21 cellular contexts compared by ENCODE assay signal in genomic region chr11:72927380-72927779, GRCh38.
DNase-seq lines count a peak whose midpoint lies in the region; ATAC-seq and TF ChIP-seq lines count a peak whose summit lies in the region.
"Had no signal": no experiment of that assay in that cellular context is flagged by ENCODE, and none has a peak within 500 bp of the region (broad histone marks: within the 10 kb centered on the region; RNA-seq: fewer than 3 reads in every experiment).

No MANE protein-coding gene starts in this region.

- peaks cover 21% of the 10 kb centered on the region for H3K4me1 Mint-ChIP-seq in CD14-positive monocyte
- H3K4me1 Mint-ChIP-seq in IgD-negative memory B cell, result peaks cover 26 to 36% (median 32%) of the 10 kb centered on the region in 3 donors
- peaks cover 4 to 18% (median 12%) of the 10 kb centered on the region in 7 donors for H3K4me1 Mint-ChIP-seq in naive thymus-derived CD4-positive, alpha-beta T cell

- intact Hi-C loops in CD14-positive monocyte (cut with micrococcal nuclease), result no loop called here
- intact Hi-C loops in naive thymus-derived CD4-positive, alpha-beta T cell (cut with micrococcal nuclease), result loop anchor here in 1 of 2 donors (10.0 kb wide), 1 partner anchor 107 kb away; no protein-coding TSS in a partner anchor
- intact Hi-C loops in spleen (cut with DNase I; ENCODE audit: low total_unique reads), result no loop called here
- intact Hi-C loops in head of caudate nucleus (cut with DNase I), result loop anchor here (10.0 kb wide), 1 partner anchor 217 kb away; the partner anchor contains the start of gene FCHSD2

- H3K4me3 Mint-ChIP-seq in CD14-positive monocyte, result no peak overlapping the region
- H3K4me3 Mint-ChIP-seq in IgD-negative memory B cell, result no peak overlapping the region
- H3K4me3 Mint-ChIP-seq in naive thymus-derived CD4-positive, alpha-beta T cell, result no peak overlapping the region
- H3K4me3 Mint-ChIP-seq: CD8-positive, alpha-beta memory T cell; GM23338 had no signal

- peaks cover 0 to 3% (median 0%) of the 10 kb centered on the region in 7 donors for H3K9me3 Mint-ChIP-seq in CD14-positive monocyte
- no peaks in the 10 kb centered on the region for H3K9me3 Mint-ChIP-seq in IgD-negative memory B cell
- H3K9me3 Mint-ChIP-seq in naive thymus-derived CD4-positive, alpha-beta T cell, result no peaks in the 10 kb centered on the region
- H3K9me3 Mint-ChIP-seq: CD8-positive, alpha-beta memory T cell; GM23338 had no signal

- no peaks in the 10 kb centered on the region for H3K27me3 ChIP-seq in naive thymus-derived CD4-positive, alpha-beta T cell (ENCODE audit: control insufficient read depth in 2 of 2, insufficient read depth in 2 of 2, low read length in 2 of 2)
- no peaks in the 10 kb centered on the region for H3K27me3 ChIP-seq in spleen (replicated peaks in 1 of 7)
- H3K27me3 ChIP-seq: BLaER1 had no signal

- H3K36me3 Mint-ChIP-seq in CD14-positive monocyte (peaks cover 15 to 24% of the 10 kb centered on the region in 2 donors), IgD-negative memory B cell (peaks cover 1% of the 10 kb centered on the region)
- peaks cover 0 to 7% (median 0%) of the 10 kb centered on the region in 5 donors for H3K36me3 Mint-ChIP-seq in naive thymus-derived CD4-positive, alpha-beta T cell

- no peaks in the 10 kb centered on the region for H3K36me3 ChIP-seq in naive thymus-derived CD4-positive, alpha-beta T cell (ENCODE audit: control insufficient read depth in 2 of 3, insufficient read depth in 3 of 3, low read length in 3 of 3)
- H3K36me3 ChIP-seq in spleen, result peaks cover 0 to 20% (median 0%) of the 10 kb centered on the region in 6 donors

- TF ChIP-seq CTCF in CD14-positive monocyte (IDR thresholded peaks at IDR 0.05) (no peak), spleen (IDR thresholded peaks at IDR 0.05 in 8 of 11, conservative IDR thresholded peaks at IDR 0.05 in 3 of 11) (no peak)

- no peak overlapping the region for H3K27ac ChIP-seq in naive thymus-derived CD4-positive, alpha-beta T cell (ENCODE audit: low read depth, low read length)
- H3K27ac ChIP-seq in spleen, result peak overlapping the region in 5 of 8 donors; percentile 1 to 67 (median 28)
- H3K27ac ChIP-seq: BLaER1, HL-60 had no signal

- no peak for DNase-seq in CD14-positive monocyte (ENCODE audit: low spot score)
- no peak for DNase-seq in naive thymus-derived CD4-positive, alpha-beta T cell
- no peak for DNase-seq in spleen
- no peak for DNase-seq in NCI-H1092 treated with DMSO at 0.1 percent for 48 hours (lab: John Stamatoyannopoulos, UW)
- DNase-seq in head of caudate nucleus, result no peak
- DNase-seq in activated CD8-positive, alpha-beta memory T cell treated with anti-CD3 and anti-CD28 coated beads, Interleukin-2, amount 50 U/mL, for 48 hours, result no peak
- DNase-seq: AML-193; CD8-positive, alpha-beta memory T cell; COR-L47; DMS 273 treated with DMSO at 0.1 percent for 48 hours; DMS53; DND-41; EL; HCEC 1CT had no signal

- H3K4me3 ChIP-seq in naive thymus-derived CD4-positive, alpha-beta T cell (ENCODE audit: low read length), result no peak overlapping the region
- no peak overlapping the region for H3K4me3 ChIP-seq in spleen
- H3K4me3 ChIP-seq: BLaER1, GM12878, GM23338, K562 had no signal

- CTCF ChIA-PET in naive thymus-derived CD4-positive, alpha-beta T cell (lab: Charles Lee), result interaction anchor here (0.7 to 5.3 kb wide), 2 partner anchors 114 to 251 kb away, joined by 3 to 75 read pairs; no protein-coding TSS in a partner anchor

- H3K4me1 ChIP-seq in naive thymus-derived CD4-positive, alpha-beta T cell (ENCODE audit: control insufficient read depth in 2 of 2, insufficient read depth in 2 of 2, low read length in 2 of 2), result no peaks in the 10 kb centered on the region
- peaks cover 0 to 79% (median 15%) of the 10 kb centered on the region in 6 donors for H3K4me1 ChIP-seq in spleen
- H3K4me1 ChIP-seq: BLaER1 had no signal

- POLR2A ChIA-PET in naive thymus-derived CD4-positive, alpha-beta T cell (lab: Charles Lee), result no interaction called here

- no peaks in the 10 kb centered on the region for H3K9me3 ChIP-seq in naive thymus-derived CD4-positive, alpha-beta T cell (ENCODE audit: control insufficient read depth in 2 of 3, low read length in 3 of 3)
- no peaks in the 10 kb centered on the region for H3K9me3 ChIP-seq in spleen
- H3K9me3 ChIP-seq: BLaER1 had no signal

- ATAC-seq in naive thymus-derived CD4-positive, alpha-beta T cell, result no peak
- ATAC-seq in GM18505 (IDR thresholded peaks at IDR 0.05; ENCODE audit: unreplicated experiment), result no peak
- ATAC-seq: GM12878, GM23338, K562 had no signal

- peak overlapping the region in 6 of 7 donors; percentile 10 to 77 (median 54) for H3K27ac Mint-ChIP-seq in CD14-positive monocyte
- peak overlapping the region; percentile 14 to 89 (median 32) for H3K27ac Mint-ChIP-seq in IgD-negative memory B cell
- H3K27ac Mint-ChIP-seq in naive thymus-derived CD4-positive, alpha-beta T cell, result peak overlapping the region in 5 of 9 donors; percentile 4 to 38 (median 11)
- H3K27ac Mint-ChIP-seq: GM23338 had no signal

- H3K27me3 Mint-ChIP-seq in CD14-positive monocyte (ENCODE audit: low read depth in 3 of 3), result peaks cover 0 to 2% (median 0%) of the 10 kb centered on the region in 3 donors
- no peaks in the 10 kb centered on the region for H3K27me3 Mint-ChIP-seq in IgD-negative memory B cell
- no peaks in the 10 kb centered on the region for H3K27me3 Mint-ChIP-seq in naive thymus-derived CD4-positive, alpha-beta T cell
- H3K27me3 Mint-ChIP-seq: CD8-positive, alpha-beta memory T cell had no signal

- TF ChIP-seq POLR2A in spleen (IDR thresholded peaks at IDR 0.05) (no peak), GM18505 (IDR thresholded peaks at IDR 0.05; ENCODE audit: borderline replicate concordance, extremely low read depth, insufficient read depth, insufficient read length) (no peak)
